ENCODE assay signal across 19 cellular contexts in genomic region chr1:201557572-201557958, GRCh38. TPM values are rescaled to one million over a fixed set of nuclear protein-coding genes. Genes with fewer than 3 reads are reported as not detected.
DNase-seq lines count a peak whose midpoint lies in the region; ATAC-seq and TF ChIP-seq lines count a peak whose summit lies in the region.
"Had no signal": no experiment of that assay in that cellular context is flagged by ENCODE, and none has a peak within 500 bp of the region (broad histone marks: within the 10 kb centered on the region; RNA-seq: fewer than 3 reads in every experiment).

No MANE protein-coding gene starts in this region.

- WGBS in trophoblast cell (ENCODE audit: extremely low coverage, insufficient coverage, insufficient read length): no CpG with 5 or more reads among the region's 7 CpGs

- H3K4me1 ChIP-seq in trophoblast cell (ENCODE audit: control insufficient read depth in 1 of 2, insufficient read depth in 2 of 2, low read length in 2 of 2): peaks cover 32 to 45% of the 10 kb centered on the region in 2 experiments

- no peak overlapping the region for H4K8ac ChIP-seq in trophoblast cell (ENCODE audit: low read depth, low read length)

- no peak overlapping the region for H3K27ac ChIP-seq in trophoblast cell (ENCODE audit: low read depth, low read length)
- H3K27ac ChIP-seq: ascending aorta, tibial artery had no signal

- H3K79me2 ChIP-seq in trophoblast cell (ENCODE audit: control insufficient read depth, insufficient read depth, low read length, poor library complexity): peaks cover 13% of the 10 kb centered on the region

- no peak overlapping the region for H4K91ac ChIP-seq in trophoblast cell (ENCODE audit: low read depth, low read length)

- H3K4me3 ChIP-seq in trophoblast cell (ENCODE audit: low read depth, low read length): no peak overlapping the region
- H3K4me3 ChIP-seq: ascending aorta, gastrocnemius medialis, tibial artery had no signal

- H3K14ac ChIP-seq in trophoblast cell (ENCODE audit: low read length): no peak overlapping the region

- no peak overlapping the region for H4K12ac ChIP-seq in trophoblast cell (ENCODE audit: low read depth, low read length)

- H2BK12ac ChIP-seq in trophoblast cell (ENCODE audit: low read length): no peak overlapping the region

- no peaks in the 10 kb centered on the region for H3K9me3 ChIP-seq in trophoblast cell (ENCODE audit: insufficient read depth, low read depth, low read length)
- H3K9me3 ChIP-seq: ascending aorta, gastrocnemius medialis, tibial artery had no signal

- H3K36me3 ChIP-seq in trophoblast cell (ENCODE audit: control insufficient read depth in 1 of 2, insufficient read depth in 2 of 2, low read length in 2 of 2): peaks cover 6 to 8% of the 10 kb centered on the region in 2 experiments
- H3K36me3 ChIP-seq: ascending aorta, gastrocnemius medialis, tibial artery had no signal

- no peak overlapping the region for H2BK5ac ChIP-seq in trophoblast cell (ENCODE audit: low read depth, low read length, poor library complexity)

- ATAC-seq in HG03354 (IDR thresholded peaks at IDR 0.05; ENCODE audit: poor library complexity, severe bottlenecking, unreplicated experiment): no peak
- ATAC-seq: activated CD8-positive, alpha-beta T cell treated with anti-CD3 and anti-CD28 coated beads for 36 hours; activated T-cell treated with anti-CD3 and anti-CD28 coated beads, Interleukin-2, amount 50 U/mL, for 4 hours; gastrocnemius medialis; stimulated activated memory B cell treated with anti-CD40 and anti-IgM and Interleukin-4, amounts not matched to agents 10 μg/mL and 1 μg/mL and 100 μg/mL, for 72 hours had no signal

- no peak overlapping the region for H2BK120ac ChIP-seq in trophoblast cell (ENCODE audit: insufficient read depth, low read length, poor library complexity)

- no peaks in the 10 kb centered on the region for H3K79me1 ChIP-seq in trophoblast cell (ENCODE audit: low read length)

- DNase-seq in COLO829 (ENCODE audit: low spot score): peak; percentile 71
- DNase-seq in NCI-H1105 treated with DMSO at 0.1 percent for 48 hours (lab: John Stamatoyannopoulos, UW): peak; percentile 36
- DNase-seq in epidermal melanocyte (ENCODE audit: insufficient read length, low spot score): peak; percentile 73
- DNase-seq in trophoblast cell: no peak
- no peak for DNase-seq in HK-2 (ENCODE audit: unreplicated experiment)
- DNase-seq in GM10266 (ENCODE audit: extremely low spot score): no peak
- DNase-seq in stimulated activated CD4-positive, alpha-beta T cell treated with anti-CD3 and anti-CD28 coated beads, Interleukin-4, amount 100 ng/mL, for 4 hours: no peak
- DNase-seq: activated CD8-positive, alpha-beta T cell treated with anti-CD3 and anti-CD28 coated beads for 36 hours; activated naive CD4-positive, alpha-beta T cell treated with anti-CD3 and anti-CD28 coated beads, Interleukin-2, amount 50 U/mL, for 16 hours; activated T-cell treated with anti-CD3 and anti-CD28 coated beads, Interleukin-2, amount 50 U/mL, for 4 hours; endodermal cell; gastrocnemius medialis; NCI-H146; NCI-H226; retina; tibial artery had no signal

- H3K27me3 ChIP-seq in trophoblast cell (ENCODE audit: insufficient read depth, low read length): no peaks in the 10 kb centered on the region
- H3K27me3 ChIP-seq: ascending aorta, gastrocnemius medialis, tibial artery had no signal

- no peak overlapping the region for H2AFZ ChIP-seq in trophoblast cell (ENCODE audit: insufficient read depth, low read length, poor library complexity)

- H3K4ac ChIP-seq in trophoblast cell (ENCODE audit: low read depth, low read length): peak overlapping the region; percentile 25

- H3K23ac ChIP-seq in trophoblast cell (ENCODE audit: low read length): no peak overlapping the region

- TF ChIP-seq CTCF in GM10266 (IDR thresholded peaks at IDR 0.05; ENCODE audit: control insufficient read depth, insufficient read depth, low read depth, missing control alignments): no peak

- no peak overlapping the region for H3K9ac ChIP-seq in trophoblast cell (ENCODE audit: low read length)

- H3K18ac ChIP-seq in trophoblast cell (ENCODE audit: low read length): no peak overlapping the region

- no peak overlapping the region for H2AK5ac ChIP-seq in trophoblast cell (ENCODE audit: low read length)

- H3K4me2 ChIP-seq in trophoblast cell (ENCODE audit: low read length): no peak overlapping the region

RNA-seq across cellular contexts. Expression of gene NAV1, which starts 18.6 kb away (rescaled TPM):
- polyA plus RNA-seq in trophoblast cell (2013): 38.9 and 40.5 TPM in 2 replicates

RNA-seq across cellular contexts. Expression of gene CSRP1, which starts 50.6 kb away (rescaled TPM):
- polyA plus RNA-seq in trophoblast cell (2013): 326 and 348 TPM in 2 replicates

Comparison
In these comparisons a context has a peak if more than half of its experiments do, and no peak if none do; other contexts are left out.
1. DNase-seq: peak in COLO829 (single experiment), NCI-H1105 treated with DMSO at 0.1 percent for 48 hours (single experiment) and epidermal melanocyte (single experiment); none in trophoblast cell (0 of 2), HK-2 (single experiment), GM10266 (single experiment) and stimulated activated CD4-positive, alpha-beta T cell treated with anti-CD3 and anti-CD28 coated beads, Interleukin-4, amount 100 ng/mL, for 4 hours (0 of 2).